ENCODE assay signal across 1 cellular context in the genomic region with DNA sequence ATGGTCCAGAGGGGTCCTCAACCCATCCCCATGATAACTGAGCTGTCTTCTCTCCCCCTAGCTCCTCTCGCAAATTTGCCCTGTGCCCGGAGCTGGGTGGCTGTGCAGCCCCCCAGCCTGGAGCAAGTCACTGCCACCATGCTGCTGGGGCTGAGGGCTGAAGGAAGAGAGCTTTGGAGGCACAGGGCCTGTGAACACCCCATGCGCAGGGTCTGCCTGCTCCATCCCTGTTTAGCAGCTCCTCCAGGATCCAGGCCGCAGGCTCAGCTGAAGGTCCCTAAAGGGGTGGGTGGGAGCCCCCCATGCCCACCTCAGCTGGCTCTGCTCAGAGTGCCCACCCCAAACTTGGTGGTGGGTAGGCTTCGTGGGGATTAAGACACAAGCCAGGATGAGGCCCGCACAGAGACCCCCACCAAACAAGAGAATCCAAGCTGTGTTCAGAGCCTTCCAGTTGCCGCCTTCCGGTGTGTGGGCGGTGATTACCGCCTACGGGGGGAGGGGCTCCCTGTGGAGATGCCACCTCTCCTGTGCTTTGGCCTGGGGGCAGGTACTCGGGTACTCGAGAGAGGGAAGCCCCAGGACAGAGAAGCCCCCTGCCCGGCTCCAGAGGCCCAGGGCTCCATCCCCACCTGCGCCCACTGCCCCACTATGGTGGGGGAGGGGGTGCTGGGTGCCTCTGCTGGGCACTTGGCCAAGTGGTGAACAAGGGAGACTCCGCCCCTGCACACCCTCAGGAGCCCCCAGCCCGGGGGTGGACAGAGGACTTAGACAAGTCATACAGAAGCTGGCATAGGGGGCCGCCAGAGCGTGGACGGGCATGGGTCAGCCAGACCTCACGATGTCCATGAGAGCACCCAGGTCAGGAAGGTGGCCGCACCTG.
TF ChIP-seq lines count a peak whose summit lies in the region.

No MANE protein-coding gene starts in this region.

TF ChIP-seq in HCT116, 20 proteins besides CTCF, POLR2A, EP300 and RAD21 (continued from another document):
- no peak for TF ChIP-seq SP1 (IDR thresholded peaks at IDR 0.05; ENCODE audit: low read depth)
- no peak for TF ChIP-seq ZFX (IDR thresholded peaks at IDR 0.05)
